Comparison of ENCODE assay signal across 29 cellular contexts in the genomic region with DNA sequence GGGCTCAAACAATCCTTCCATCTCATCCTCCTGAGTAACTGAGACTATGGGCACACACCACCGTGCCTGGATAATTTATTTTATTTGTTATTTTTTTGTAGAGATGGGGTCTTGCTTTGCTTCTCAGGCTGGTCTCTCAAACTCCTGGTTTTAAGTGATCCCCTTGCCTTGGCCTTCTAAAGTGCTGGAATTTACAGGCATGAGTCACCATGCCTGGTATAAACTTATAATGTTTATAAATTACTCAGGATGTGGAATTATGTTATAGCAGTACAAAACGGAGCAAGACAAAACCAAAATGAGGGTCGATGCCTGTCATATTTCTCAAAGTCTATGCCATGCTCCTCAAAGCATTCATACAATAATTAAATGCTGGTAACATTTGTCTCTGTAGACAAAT. TPM values are rescaled to one million over a fixed set of nuclear protein-coding genes. Genes with fewer than 3 reads are reported as not detected.
"Had no signal": no experiment of that assay in that cellular context is flagged by ENCODE, and none has a peak within 500 bp of the region (broad histone marks: within the 10 kb centered on the region; RNA-seq: fewer than 3 reads in every experiment).

No MANE protein-coding gene starts in this region.

- H3K36me3 ChIP-seq: adrenal gland had no signal

- DNase-seq: activated CD4-positive, alpha-beta memory T cell treated with anti-CD3 and anti-CD28 coated beads, Interleukin-2, amount 10 ng/mL, durations not matched to agents 7 days and 5 days; activated CD4-positive, alpha-beta T cell treated with anti-CD3 and anti-CD28 coated beads for 36 hours; activated CD4-positive, alpha-beta T cell treated with anti-CD3 and anti-CD28 coated beads, Interleukin-2, amount 50 U/mL, for 1 hour; activated CD4-positive, CD25-positive, alpha-beta regulatory T cell; activated naive CD4-positive, alpha-beta T cell treated with anti-CD3 and anti-CD28 coated beads, Interleukin-2, amount 50 U/mL, for 16 hours; activated naive CD8-positive, alpha-beta T cell treated with anti-CD3 and anti-CD28 coated beads, Interleukin-2, amount 10 ng/mL, durations not matched to agents 7 days and 5 days; activated T-cell treated with anti-CD3 and anti-CD28 coated beads for 4 hours; activated T-cell treated with anti-CD3 and anti-CD28 coated beads, Interleukin-2, amount 50 U/mL, for 48 hours; adrenal gland; anterior cingulate cortex; body of pancreas; NCI-H1105 treated with DMSO at 0.1 percent for 48 hours; NCI-H1436 treated with DMSO at 0.1 percent for 48 hours; NCI-H187; NCI-H2081; NCI-H446 treated with DMSO at 0.1 percent for 48 hours; NCI-H526 treated with DMSO at 0.1 percent for 48 hours; NCI-H82; RPMI8226; SK-N-SH; T-helper 1 cell had no signal

- H3K4me2 ChIP-seq: KMS-11, SK-N-SH had no signal

- ATAC-seq: activated CD4-positive, alpha-beta T cell treated with anti-CD3 and anti-CD28 coated beads for 36 hours; body of pancreas; Panc1; Right ventricle myocardium inferior had no signal

- H3K27ac ChIP-seq: adrenal gland, body of pancreas, KMS-11, VCaP had no signal

- H3K9me2 ChIP-seq: SK-N-SH had no signal

- H3K4me3 ChIP-seq: adrenal gland, body of pancreas had no signal

- H3K9me3 ChIP-seq: adrenal gland, body of pancreas, SK-N-SH had no signal

- H3K4me1 ChIP-seq: adrenal gland, body of pancreas had no signal

- H3K27me3 ChIP-seq: adrenal gland, body of pancreas had no signal

- H3K9ac ChIP-seq: KMS-11, SK-N-SH had no signal

RNA-seq across cellular contexts. Expression of gene TEX13C, which starts 29.8 kb away (rescaled TPM):
- total RNA-seq: activated CD4-positive, alpha-beta memory T cell treated with anti-CD3 and anti-CD28 coated beads, Interleukin-2, amount 10 ng/mL, durations not matched to agents 7 days and 5 days; activated CD4-positive, alpha-beta T cell treated with anti-CD3 and anti-CD28 coated beads for 36 hours; activated CD8-positive, alpha-beta memory T cell treated with anti-CD3 and anti-CD28 coated beads for 36 hours; activated naive CD8-positive, alpha-beta T cell treated with anti-CD3 and anti-CD28 coated beads, Interleukin-2, amount 10 ng/mL, durations not matched to agents 7 days and 5 days; activated T-helper 2 cell treated with anti-CD3 and anti-CD28 coated beads, Interferon-gamma antibody, Interleukin-2, Interleukin-4, amounts not matched to agents 10 μg/mL and 5 μg/mL and 100 μg/mL, durations not matched to agents 14 hours and 24 hours and 36 hours; adrenal gland; body of pancreas; OCI-LY7; Right ventricle myocardium inferior; T-helper 2 cell treated with Interferon-gamma antibody and Interleukin-4, amounts not matched to agents 100 ng/mL and 5 ng/mL, for 36 hours had no signal
- polyA plus RNA-seq: adrenal gland had no signal
